ENCODE assay signal across 27 cellular contexts in the genomic region with DNA sequence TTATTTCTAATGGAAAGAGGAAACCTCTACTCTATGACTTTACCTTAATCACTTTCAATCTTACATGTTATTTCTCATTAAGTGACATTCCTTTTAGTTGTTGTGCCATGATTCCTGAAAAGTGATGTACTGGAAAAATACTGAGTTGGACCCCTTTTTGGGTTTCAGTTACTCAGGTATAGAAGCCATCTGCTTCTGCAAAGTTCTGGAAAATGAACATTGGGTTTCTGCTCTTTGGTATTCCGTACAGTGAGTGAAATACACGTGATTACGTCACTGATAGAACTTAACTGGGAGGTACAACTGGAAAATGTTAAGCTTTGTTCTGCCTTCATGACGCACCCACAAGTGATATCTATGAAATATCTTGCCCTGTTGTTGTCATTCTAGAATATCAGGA.
"Had no signal": no experiment of that assay in that cellular context is flagged by ENCODE, and none has a peak within 500 bp of the region (broad histone marks: within the 10 kb centered on the region; RNA-seq: fewer than 3 reads in every experiment).

No MANE protein-coding gene starts in this region.

- H3K27ac Mint-ChIP-seq: dendritic cell treated with granulocyte-macrophage colony-stimulating factor and Interleukin-4, amounts not matched to agents 40 ng/mL and 50 ng/mL, for 4 days; effector memory CD8-positive, alpha-beta T cell; endodermal cell; memory B cell; naive thymus-derived CD4-positive, alpha-beta T cell; natural killer cell had no signal

- H3K9me3 Mint-ChIP-seq: dendritic cell treated with granulocyte-macrophage colony-stimulating factor and Interleukin-4, amounts not matched to agents 40 ng/mL and 50 ng/mL, for 4 days; effector memory CD8-positive, alpha-beta T cell; memory B cell had no signal

- H3K27ac ChIP-seq: colonic mucosa, esophagus muscularis mucosa, foreskin keratinocyte, gastroesophageal sphincter, heart right ventricle, left lung, lower lobe of right lung had no signal

- H3K4me1 Mint-ChIP-seq: naive thymus-derived CD4-positive, alpha-beta T cell; natural killer cell had no signal

- H3K27me3 ChIP-seq: colonic mucosa, esophagus muscularis mucosa, foreskin keratinocyte, gastroesophageal sphincter, heart right ventricle, left lung had no signal

- DNase-seq: colonic mucosa; cortex of kidney; effector CD8-positive, alpha-beta T cell; effector memory CD8-positive, alpha-beta T cell; endodermal cell; foreskin keratinocyte; glutamatergic neuron; head of caudate nucleus; heart right ventricle; hippocampal formation; left cardiac atrium; left lung; left ventricle myocardium superior; lower lobe of right lung; mammary epithelial cell; mesendoderm; midbrain; naive thymus-derived CD4-positive, alpha-beta T cell; natural killer cell had no signal

- H3K4me3 ChIP-seq: colonic mucosa, esophagus muscularis mucosa, gastroesophageal sphincter, heart right ventricle, left lung, lower lobe of right lung had no signal

- H3K36me3 Mint-ChIP-seq: memory B cell; naive thymus-derived CD4-positive, alpha-beta T cell; natural killer cell had no signal

- H3K36me3 ChIP-seq: colonic mucosa, esophagus muscularis mucosa, gastroesophageal sphincter, heart right ventricle, left lung, lower lobe of right lung had no signal

- H3K9me3 ChIP-seq: colonic mucosa, esophagus muscularis mucosa, gastroesophageal sphincter, heart right ventricle, left lung, lower lobe of right lung had no signal

- H3K4me3 Mint-ChIP-seq: dendritic cell treated with granulocyte-macrophage colony-stimulating factor and Interleukin-4, amounts not matched to agents 40 ng/mL and 50 ng/mL, for 4 days; effector memory CD8-positive, alpha-beta T cell; endodermal cell; memory B cell; naive thymus-derived CD4-positive, alpha-beta T cell; natural killer cell had no signal

- H3K4me1 ChIP-seq: colonic mucosa, foreskin keratinocyte, left lung, lower lobe of right lung had no signal

- H3K27me3 Mint-ChIP-seq: dendritic cell treated with granulocyte-macrophage colony-stimulating factor and Interleukin-4, amounts not matched to agents 40 ng/mL and 50 ng/mL, for 4 days; effector memory CD8-positive, alpha-beta T cell; naive thymus-derived CD4-positive, alpha-beta T cell had no signal

- ATAC-seq: effector memory CD8-positive, alpha-beta T cell; foreskin keratinocyte; gastroesophageal sphincter; heart right ventricle; left cardiac atrium; left lung; left ventricle myocardium superior; lower lobe of right lung; naive thymus-derived CD4-positive, alpha-beta T cell; natural killer cell had no signal

- FAIRE-seq: endometrium, frontal cortex, islet of Langerhans, keratinocyte had no signal
